In the genomic region with DNA sequence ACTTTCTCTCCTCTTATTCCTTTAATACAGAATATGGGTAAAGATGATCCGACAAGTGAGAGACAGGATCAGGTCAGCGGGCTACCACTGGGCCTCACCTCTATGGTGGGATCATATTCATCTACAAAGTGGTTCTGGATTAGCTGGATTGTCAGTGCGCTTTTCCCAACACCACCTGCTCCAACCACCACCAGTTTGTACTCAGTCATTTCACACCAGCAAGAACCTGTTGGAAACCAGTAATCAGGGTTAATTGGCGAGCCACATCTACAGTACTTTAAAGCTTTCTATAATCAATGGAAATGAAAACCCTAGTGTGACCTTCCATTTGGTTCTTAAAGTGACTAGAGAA, we compare ENCODE assay signal across 8 cellular contexts. TPM values are rescaled to one million over a fixed set of nuclear protein-coding genes. Genes with fewer than 3 reads are reported as not detected.
A peak's percentile ranks its signal among the peaks of the same experiment; 100 is the strongest.
DNase-seq lines count a peak whose midpoint lies in the region; ATAC-seq and TF ChIP-seq lines count a peak whose summit lies in the region.

No MANE protein-coding gene starts in this region.

- intact Hi-C loops in A673 (cut with micrococcal nuclease; ENCODE audit: unreplicated experiment) (loop anchor here (5.0 kb wide), 1 partner anchor 369 kb away; no protein-coding TSS in a partner anchor), activated B cell treated with CpG ODN at 0.5 μM for 24 hours (cut with micrococcal nuclease) (loop anchor here (1.0 to 5.0 kb wide), 9 partner anchors 41 to 957 kb away; a partner anchor contains a TSS)

- H3K4me1 ChIP-seq in A673 (ENCODE audit: insufficient read depth, low read length, poor library complexity, severe bottlenecking) (peaks cover 7% of the 10 kb centered on the region), iPS-15b (ENCODE audit: control insufficient read depth, insufficient read depth, low read length) (no peaks in the 10 kb centered on the region), subcutaneous abdominal adipose tissue (ENCODE audit: control insufficient read depth in 5 of 5, insufficient read depth in 5 of 5, low read length in 5 of 5) (peaks cover 0 to 21% (median 17%) of the 10 kb centered on the region in 5 donors)

- TSS peak; percentile 53 for BruUV-seq in A673 (replicated peaks; lab: Mats Ljungman, UMichigan)

- POLR2A ChIA-PET in A673 (lab: Charles Lee; ENCODE audit: low non-redundant PET), result no interaction called here
- POLR2A ChIA-PET in activated B cell treated with CpG ODN at 0.5 μM for 24 hours (lab: Charles Lee), result interaction anchor here (1.0 to 2.7 kb wide), 11 partner anchors 9 to 957 kb away, joined by 3 to 30 read pairs (median 5); a partner anchor contains a TSS

- no peaks in the 10 kb centered on the region for H3K9me3 Mint-ChIP-seq in activated B cell treated with CpG ODN at 0.5 μM for 24 hours

- peak overlapping the region; percentile 98 for H3K27ac Mint-ChIP-seq in activated B cell treated with CpG ODN at 0.5 μM for 24 hours

- H3K36me3 ChIP-seq in A673 (ENCODE audit: insufficient read depth, low read length, poor library complexity, severe bottlenecking), result peaks cover 72% of the 10 kb centered on the region
- H3K36me3 ChIP-seq in H7 (replicated peaks; ENCODE audit: control insufficient read depth, insufficient read depth, low read length), result peaks cover 26% of the 10 kb centered on the region
- peaks cover 11% of the 10 kb centered on the region for H3K36me3 ChIP-seq in iPS-15b (ENCODE audit: control insufficient read depth, insufficient read depth, low read length)
- peaks cover 49 to 63% (median 60%) of the 10 kb centered on the region in 5 donors for H3K36me3 ChIP-seq in subcutaneous abdominal adipose tissue (ENCODE audit: control insufficient read depth in 5 of 5, insufficient read depth in 5 of 5, low read length in 5 of 5)

- H3K9me3 ChIP-seq in A673 (ENCODE audit: low read depth, low read length, poor library complexity, severe bottlenecking) (no peaks in the 10 kb centered on the region), iPS-15b (ENCODE audit: control insufficient read depth, insufficient read depth, low read length) (no peaks in the 10 kb centered on the region), subcutaneous abdominal adipose tissue (ENCODE audit: control insufficient read depth in 5 of 5, low read length in 5 of 5) (no peaks in the 10 kb centered on the region)

- H3K4me3 ChIP-seq in A673 (ENCODE audit: low read depth, low read length, poor library complexity, severe bottlenecking), result peak overlapping the region; percentile 95
- peak overlapping the region; percentile 87 for H3K4me3 ChIP-seq in H7 (ENCODE audit: insufficient read depth, low read depth, low read length)
- H3K4me3 ChIP-seq in iPS-15b (ENCODE audit: low read depth, low read length), result peak overlapping the region; percentile 92
- H3K4me3 ChIP-seq in subcutaneous abdominal adipose tissue (ENCODE audit: low read depth in 1 of 5, low read length in 5 of 5), result peak overlapping the region; percentile 83 to 100 (median 95)

- H3K9ac ChIP-seq in iPS-15b (ENCODE audit: low read depth, low read length) (peak overlapping the region; percentile 97), subcutaneous abdominal adipose tissue (ENCODE audit: low read length in 5 of 5) (peak overlapping the region; percentile 93 to 100 (median 100))

- CTCF ChIA-PET in A673 (lab: Charles Lee), result no interaction called here
- CTCF ChIA-PET in activated B cell treated with CpG ODN at 0.5 μM for 24 hours (lab: Charles Lee), result interaction anchor here (0.9 to 1.6 kb wide), 3 partner anchors 46 to 369 kb away, joined by 3 to 4 read pairs (median 4); a partner anchor contains a TSS

- no peak for TF ChIP-seq CTCF in A673 (conservative IDR thresholded peaks at IDR 0.05; ENCODE audit: low read depth, low read length)
- TF ChIP-seq CTCF in activated B cell treated with CpG ODN at 0.5 μM for 24 hours (IDR thresholded peaks at IDR 0.05), result no peak

- DNase-seq in A673 (ENCODE audit: low spot score) (peak; percentile 6), H7 (no peak), activated B cell treated with CpG ODN at 0.5 μM for 24 hours (no peak)
- no peak for DNase-seq in stimulated activated CD4-positive, alpha-beta T cell treated with anti-CD3 and anti-CD28 coated beads, Interleukin-4, amount 100 ng/mL, for 24 hours

- ATAC-seq in activated B cell treated with CpG ODN at 0.5 μM for 24 hours (ENCODE audit: low read depth) (no peak), HG02763 (IDR thresholded peaks at IDR 0.05; ENCODE audit: unreplicated experiment) (no peak), HG03159 (IDR thresholded peaks at IDR 0.05; ENCODE audit: unreplicated experiment) (no peak)

- peak overlapping the region; percentile 89 for H3K27ac ChIP-seq in A673 (ENCODE audit: low read depth, low read length, poor library complexity, severe bottlenecking)
- peak overlapping the region; percentile 98 for H3K27ac ChIP-seq in subcutaneous abdominal adipose tissue (ENCODE audit: low read depth, low read length)

- H3K4me3 Mint-ChIP-seq in activated B cell treated with CpG ODN at 0.5 μM for 24 hours, result peak overlapping the region; percentile 99

- H3K27me3 Mint-ChIP-seq in activated B cell treated with CpG ODN at 0.5 μM for 24 hours, result no peaks in the 10 kb centered on the region

- H3K36me3 Mint-ChIP-seq in activated B cell treated with CpG ODN at 0.5 μM for 24 hours (ENCODE audit: low read depth), result peaks cover 83% of the 10 kb centered on the region

- H3K27me3 ChIP-seq in A673 (replicated peaks; ENCODE audit: insufficient read depth, low read depth, low read length, poor library complexity), result no peaks in the 10 kb centered on the region
- H3K27me3 ChIP-seq in H7 (ENCODE audit: control insufficient read depth, insufficient read depth, low read length), result no peaks in the 10 kb centered on the region
- H3K27me3 ChIP-seq in iPS-15b (ENCODE audit: control insufficient read depth, insufficient read depth, low read length), result no peaks in the 10 kb centered on the region
- H3K27me3 ChIP-seq in subcutaneous abdominal adipose tissue (ENCODE audit: control insufficient read depth in 5 of 5, insufficient read depth in 4 of 5, low read length in 5 of 5), result no peaks in the 10 kb centered on the region

- H3K4me1 Mint-ChIP-seq in activated B cell treated with CpG ODN at 0.5 μM for 24 hours, result peaks cover 28% of the 10 kb centered on the region

RNA-seq across cellular contexts. Expression of a gene that starts 0.6 kb away (rescaled TPM):
- 72.2 and 79.1 TPM in 2 replicates for total RNA-seq in A673 (2021)
- total RNA-seq in H7 (2014; rRNA removed; shearing (Covaris generic)), result 104 and 108 TPM in 2 replicates
- 53.3 and 55.5 TPM in 2 replicates for total RNA-seq in activated B cell treated with CpG ODN at 0.5 μM for 24 hours

RNA-seq across cellular contexts. Expression of a gene that starts 20.6 kb away (rescaled TPM):
- total RNA-seq in A673 (2021) (0.19 and 0.37 TPM in 2 replicates), activated B cell treated with CpG ODN at 0.5 μM for 24 hours (not detected in 2 replicates)
- 0.10 TPM in 1 of 2 replicates, not detected in the other for total RNA-seq in H7 (2014; rRNA removed; shearing (Covaris generic))

RNA-seq across cellular contexts. Expression of a gene that starts 41.9 kb away (rescaled TPM):
- 742 and 812 TPM in 2 replicates for total RNA-seq in A673 (2021)
- total RNA-seq in H7 (2014; rRNA removed; shearing (Covaris generic)), result 427 and 596 TPM in 2 replicates
- 416 and 424 TPM in 2 replicates for total RNA-seq in activated B cell treated with CpG ODN at 0.5 μM for 24 hours

RNA-seq across cellular contexts. Expression of a gene that starts 46.1 kb away (rescaled TPM):
- 1.9 and 2.5 TPM in 2 replicates for total RNA-seq in A673 (2021)
- total RNA-seq in H7 (2014; rRNA removed; shearing (Covaris generic)), result 1.7 and 2.1 TPM in 2 replicates
- 0.20 and 0.32 TPM in 2 replicates for total RNA-seq in activated B cell treated with CpG ODN at 0.5 μM for 24 hours
